In genomic region chr19:3699741-3700241, GRCh38 we compare ENCODE assay signal across 9 cellular contexts. TPM values are rescaled to one million over a fixed set of nuclear protein-coding genes. Genes with fewer than 3 reads are reported as not detected.
A peak's percentile ranks its signal among the peaks of the same experiment; 100 is the strongest.
DNase-seq lines count a peak whose midpoint lies in the region; ATAC-seq, FAIRE-seq and TF ChIP-seq lines count a peak whose summit lies in the region.
"Had no signal": no experiment of that assay in that cellular context is flagged by ENCODE, and none has a peak within 500 bp of the region (broad histone marks: within the 10 kb centered on the region; RNA-seq: fewer than 3 reads in every experiment).

No MANE protein-coding gene starts in this region.

- FAIRE-seq in endothelial cell of umbilical vein (lab: Jason Lieb, UNC) (no peak), pancreas (lab: Jason Lieb, UNC) (no peak)

- dilution Hi-C loops in endothelial cell of umbilical vein (cut with MboI; ENCODE audit: extremely low pct_ligation_motif_present, low sequenced_read_pairs), result no loop called here

- TF ChIP-seq CTCF in PC-3 (conservative IDR thresholded peaks at IDR 0.05; ENCODE audit: low read depth, low read length) (no peak), endothelial cell of umbilical vein (IDR thresholded peaks at IDR 0.05; ENCODE audit: extremely low read depth in 1 of 2, insufficient read depth in 1 of 2, low read depth in 1 of 2, low read length in 2 of 2) (no peak), pancreas (IDR thresholded peaks at IDR 0.05) (no peak)

- H3K4me3 ChIP-seq in BLaER1 treated with 17β-estradiol and CSF1 and Interleukin-3, amounts not matched to agents 10 nM and 100 nM, result peak overlapping the region; percentile 81 to 100 (median 96)
- H3K4me3 ChIP-seq in PC-3 (ENCODE audit: low read length), result peak overlapping the region; percentile 87
- peak overlapping the region; percentile 63 to 89 (median 81) for H3K4me3 ChIP-seq in endothelial cell of umbilical vein (replicated peaks in 1 of 3; ENCODE audit: insufficient read depth in 1 of 3, low read depth in 1 of 3, low read length in 3 of 3)
- H3K4me3 ChIP-seq in pancreas, result peak overlapping the region; percentile 48 to 90 (median 87)

- H3K9me3 ChIP-seq in BLaER1 treated with 17β-estradiol and CSF1 and Interleukin-3, amounts not matched to agents 10 nM and 100 nM (replicated peaks in 1 of 11), result no peaks in the 10 kb centered on the region
- H3K9me3 ChIP-seq in PC-3 (ENCODE audit: low read length) (no peaks in the 10 kb centered on the region), endothelial cell of umbilical vein (replicated peaks; ENCODE audit: control insufficient read depth, insufficient read depth, low read length) (no peaks in the 10 kb centered on the region), pancreas (no peaks in the 10 kb centered on the region)

- TF ChIP-seq POLR2A in endothelial cell of umbilical vein (IDR thresholded peaks at IDR 0.05; ENCODE audit: low read depth, low read length), result no peak

- DNase-seq in PC-3 (no peak), endothelial cell of umbilical vein (ENCODE audit: low read depth, low spot score) (no peak), pancreas (peak in 1 of 6 donors; percentile 80), SK-N-DZ (ENCODE audit: low spot score) (no peak), left lobe of liver (ENCODE audit: low spot score) (no peak)

- no peaks in the 10 kb centered on the region for H3K27me3 ChIP-seq in BLaER1 treated with 17β-estradiol and CSF1 and Interleukin-3, amounts not matched to agents 10 nM and 100 nM
- no peaks in the 10 kb centered on the region for H3K27me3 ChIP-seq in PC-3 (ENCODE audit: low read length)
- H3K27me3 ChIP-seq in endothelial cell of umbilical vein (ENCODE audit: control insufficient read depth in 2 of 2, insufficient read depth in 2 of 2, low read length in 2 of 2), result no peaks in the 10 kb centered on the region
- no peaks in the 10 kb centered on the region for H3K27me3 ChIP-seq in pancreas

- ATAC-seq in GM21723 (IDR thresholded peaks at IDR 0.05; ENCODE audit: unreplicated experiment) (peak; percentile 14), PC-3 (no peak), pancreas (peak in 1 of 4 donors; percentile 2), left lobe of liver (no peak), GM19351 (IDR thresholded peaks at IDR 0.05; ENCODE audit: unreplicated experiment) (no peak)

- no peaks in the 10 kb centered on the region for H3F3A ChIP-seq in PC-3 (ENCODE audit: low read length, unreplicated experiment)

- BruUV-seq in PC-3 (replicated peaks; lab: Mats Ljungman, UMichigan), result no TSS peak
- BruUV-seq in endothelial cell of umbilical vein (replicated peaks; lab: Mats Ljungman, UMichigan), result no TSS peak

- 0 to 1% methylated on average over 29 to 43 of the region's 43 CpGs for WGBS in pancreas, 2 donors

- H3K9me1 ChIP-seq in endothelial cell of umbilical vein (replicated peaks; ENCODE audit: control insufficient read depth, extremely low read depth, insufficient read depth, low read length), result no peaks in the 10 kb centered on the region

- H3K4me2 ChIP-seq in BLaER1 treated with 17β-estradiol and CSF1 and Interleukin-3, amounts not matched to agents 10 nM and 100 nM, result peak overlapping the region; percentile 93 to 99 (median 97)
- H3K4me2 ChIP-seq in PC-3 (ENCODE audit: low read length) (peak overlapping the region; percentile 99), endothelial cell of umbilical vein (ENCODE audit: insufficient read depth, low read length) (peak overlapping the region; percentile 64)

- H4K20me1 ChIP-seq in BLaER1 treated with 17β-estradiol and CSF1 and Interleukin-3, amounts not matched to agents 10 nM and 100 nM, result peaks cover 36 to 50% (median 43%) of the 10 kb centered on the region in 11 experiments
- H4K20me1 ChIP-seq in PC-3 (ENCODE audit: low read length), result no peaks in the 10 kb centered on the region
- H4K20me1 ChIP-seq in endothelial cell of umbilical vein (replicated peaks; ENCODE audit: control insufficient read depth, extremely low read depth, insufficient read depth, low read length), result peaks cover 4% of the 10 kb centered on the region

- H3K9me2 ChIP-seq in PC-3 (replicated peaks; ENCODE audit: low read length), result no peaks in the 10 kb centered on the region

- POLR2A ChIA-PET in PC-3 (lab: Charles Lee; ENCODE audit: unreplicated experiment), result no interaction called here
- POLR2A ChIA-PET in endothelial cell of umbilical vein (lab: Charles Lee), result no interaction called here

- intact Hi-C loops in PC-3 (cut with micrococcal nuclease) (no loop called here), endothelial cell of umbilical vein (cut with micrococcal nuclease) (loop anchor here (1.0 to 10.0 kb wide), 5 partner anchors 16 to 154 kb away; partner anchors contain the start of gene CACTIN), pancreas (cut with DNase I) (loop anchor here in 1 of 3 donors (5.0 kb wide), 1 partner anchor 32 kb away; no protein-coding TSS in a partner anchor)

- H3K9ac ChIP-seq in BLaER1 treated with 17β-estradiol and CSF1 and Interleukin-3, amounts not matched to agents 10 nM and 100 nM, result peak overlapping the region; percentile 84 to 94 (median 88)
- H3K9ac ChIP-seq in PC-3 (ENCODE audit: low read length), result peak overlapping the region; percentile 67
- peak overlapping the region; percentile 80 for H3K9ac ChIP-seq in endothelial cell of umbilical vein (replicated peaks; ENCODE audit: extremely low read depth, insufficient read depth, low read length)

- peak overlapping the region; percentile 71 to 82 (median 79) for H3K27ac ChIP-seq in BLaER1 treated with 17β-estradiol and CSF1 and Interleukin-3, amounts not matched to agents 10 nM and 100 nM
- H3K27ac ChIP-seq in PC-3 (ENCODE audit: low read length) (no peak overlapping the region), endothelial cell of umbilical vein (ENCODE audit: insufficient read depth, low read depth, low read length) (peak overlapping the region; percentile 70), pancreas (peak overlapping the region; percentile 16 to 34 (median 22))

- peaks cover 33% of the 10 kb centered on the region for H3K79me2 ChIP-seq in PC-3 (ENCODE audit: low read length)
- peaks cover 46% of the 10 kb centered on the region for H3K79me2 ChIP-seq in endothelial cell of umbilical vein (ENCODE audit: control insufficient read depth, insufficient read depth, low read length)

- H3K4me1 ChIP-seq in BLaER1 treated with 17β-estradiol and CSF1 and Interleukin-3, amounts not matched to agents 10 nM and 100 nM, result peaks cover 16 to 27% (median 18%) of the 10 kb centered on the region in 10 experiments
- H3K4me1 ChIP-seq in PC-3 (ENCODE audit: insufficient read depth, low read length) (no peaks in the 10 kb centered on the region), endothelial cell of umbilical vein (ENCODE audit: control insufficient read depth, extremely low read depth, insufficient read depth, low read length) (peaks cover 8% of the 10 kb centered on the region), pancreas (no peaks in the 10 kb centered on the region)

- H2AFZ ChIP-seq in PC-3 (ENCODE audit: low read length) (peak overlapping the region; percentile 59; the same call in 1 of the 2 replicates), endothelial cell of umbilical vein (ENCODE audit: low read depth, low read length) (peak overlapping the region; percentile 27)

- CTCF ChIA-PET in PC-3 (lab: Charles Lee), result no interaction called here
- CTCF ChIA-PET in endothelial cell of umbilical vein (lab: Charles Lee), result interaction anchor here (0.6 to 3.1 kb wide), 11 partner anchors 9 to 123 kb away, joined by 3 to 66 read pairs (median 4); no protein-coding TSS in a partner anchor

- peaks cover 0 to 23% (median 9%) of the 10 kb centered on the region in 11 experiments; a peak in 14 of 22 replicates for H3K36me3 ChIP-seq in BLaER1 treated with 17β-estradiol and CSF1 and Interleukin-3, amounts not matched to agents 10 nM and 100 nM
- H3K36me3 ChIP-seq in PC-3 (ENCODE audit: low read depth, low read length) (no peaks in the 10 kb centered on the region), endothelial cell of umbilical vein (ENCODE audit: control insufficient read depth in 2 of 2, extremely low read depth in 1 of 2, insufficient read depth in 2 of 2, low read length in 2 of 2) (peaks cover 2 to 5% of the 10 kb centered on the region in 2 experiments), pancreas (no peaks in the 10 kb centered on the region)

TF ChIP-seq in endothelial cell of umbilical vein, 7 proteins besides CTCF, POLR2A, EP300 and RAD21 (continues in another document):
- TF ChIP-seq MAX (IDR thresholded peaks at IDR 0.05; ENCODE audit: insufficient read depth, insufficient read length) (no peak), EZH2 (IDR thresholded peaks at IDR 0.05; ENCODE audit: borderline replicate concordance, low read depth, low read length, severe bottlenecking) (no peak), POLR2AphosphoS5 (IDR thresholded peaks at IDR 0.05; ENCODE audit: insufficient read depth, low read depth, low read length) (no peak)

RNA-seq across cellular contexts. Expression of gene PIP5K1C, which starts 0.5 kb away (rescaled TPM):
- total RNA-seq in PC-3 (2014; rRNA removed) (16.1 and 21.2 TPM in 2 replicates), endothelial cell of umbilical vein (79.5 and 82.2 TPM in 2 replicates), pancreas (10 to 100 TPM; 12.9 to 21.4 (median 14.9) TPM), left lobe of liver (7.5 TPM)
- polyA plus RNA-seq in endothelial cell of umbilical vein (31.6 and 37.4 TPM in 2 replicates), pancreas (10 to 100 TPM; 14.1 to 24.8 TPM)
- 21.9 and 29.3 TPM in 2 replicates for polyA plus RNA-seq in endothelial cell of umbilical vein (2011; cell fraction: cytosol; rRNA removed)
- polyA plus RNA-seq in endothelial cell of umbilical vein (2011; cell fraction: nucleus; rRNA removed), result 26.6 and 29.6 TPM in 2 replicates
- polyA plus RNA-seq in endothelial cell of umbilical vein (2012), result 39.9 and 60.9 TPM in 2 replicates
- polyA minus RNA-seq in endothelial cell of umbilical vein, result 41.3 and 47.5 TPM in 2 replicates
- polyA minus RNA-seq in endothelial cell of umbilical vein (2011; cell fraction: cytosol; rRNA and poly(A)+ RNA removed), result 22.0 TPM
- polyA minus RNA-seq in endothelial cell of umbilical vein (2011; cell fraction: nucleus; rRNA and poly(A)+ RNA removed), result 18.5 and 24.7 TPM in 2 replicates
- polyA plus RNA-seq in SK-N-DZ (2014; cell fraction: cytosol; rRNA removed), result 6.6 and 7.8 TPM in 2 replicates
- polyA plus RNA-seq in SK-N-DZ (2014; cell fraction: nucleus; rRNA removed), result 11.8 and 19.5 TPM in 2 replicates

RNA-seq across cellular contexts. Expression of gene TJP3, which starts 8.4 kb away (rescaled TPM):
- total RNA-seq in PC-3 (2014; rRNA removed) (11.7 and 14.3 TPM in 2 replicates), endothelial cell of umbilical vein (not detected in 2 replicates), pancreas (10 to 100 TPM in 5 of 6 donors, 1 to 10 TPM in 1; 9.2 to 23.7 (median 15.1) TPM), left lobe of liver (28.8 TPM)
- polyA plus RNA-seq in endothelial cell of umbilical vein (0.10 TPM in 1 of 2 replicates, not detected in the other), pancreas (10 to 100 TPM; 26.2 to 36.0 TPM)
- polyA plus RNA-seq in endothelial cell of umbilical vein (2011; cell fraction: cytosol; rRNA removed), result not detected in 2 replicates
- polyA plus RNA-seq in endothelial cell of umbilical vein (2011; cell fraction: nucleus; rRNA removed), result not detected in 2 replicates
- not detected in 2 replicates for polyA plus RNA-seq in endothelial cell of umbilical vein (2012)
- not detected in 2 replicates for polyA minus RNA-seq in endothelial cell of umbilical vein
- 7.7 TPM for polyA minus RNA-seq in endothelial cell of umbilical vein (2011; cell fraction: cytosol; rRNA and poly(A)+ RNA removed)
- not detected in 2 replicates for polyA minus RNA-seq in endothelial cell of umbilical vein (2011; cell fraction: nucleus; rRNA and poly(A)+ RNA removed)
- polyA plus RNA-seq in SK-N-DZ (2014; cell fraction: cytosol; rRNA removed), result not detected in 2 replicates
- polyA plus RNA-seq in SK-N-DZ (2014; cell fraction: nucleus; rRNA removed), result not detected in 2 replicates
- total RNA-seq: lung microvascular endothelial cell had no signal

Comparison
In these comparisons a context has a peak if more than half of its experiments do, and no peak if none do; other contexts are left out.
1. RNA of gene TJP3, which starts 8.4 kb away (total RNA-seq): 28.8 TPM in left lobe of liver (single experiment), 9.2 to 23.7 TPM in pancreas and 11.7 to 14.3 TPM in PC-3; not detected in endothelial cell of umbilical vein; every median in the first group is over 10 times any median in the second.
2. Peak in every context shown above with its lines, with median percentiles within 50 percentile points of each other: H3K4me2 ChIP-seq, H3K4me3 ChIP-seq and H3K9ac ChIP-seq.